Comparison of ENCODE assay signal across 9 cellular contexts in genomic region chr1:15951341-15952153, GRCh38. TPM values are rescaled to one million over a fixed set of nuclear protein-coding genes. Genes with fewer than 3 reads are reported as not detected.
DNase-seq lines count a peak whose midpoint lies in the region; ATAC-seq and TF ChIP-seq lines count a peak whose summit lies in the region.
"Had no signal": no experiment of that assay in that cellular context is flagged by ENCODE, and none has a peak within 500 bp of the region (broad histone marks: within the 10 kb centered on the region; RNA-seq: fewer than 3 reads in every experiment).

No MANE protein-coding gene starts in this region.

- no peak overlapping the region for H3K4me3 ChIP-seq in right atrium auricular region

- peaks cover 0 to 87% of the 10 kb centered on the region in 2 donors for H3K4me1 ChIP-seq in right atrium auricular region

- DNase-seq in LHCN-M2 (ENCODE audit: low read depth) (peak; percentile 79), right atrium auricular region (ENCODE audit: low spot score) (no peak), AG20443 (ENCODE audit: low spot score) (no peak), GOT3 (lab: John Stamatoyannopoulos, UW) (no peak), mucosa of gallbladder (ENCODE audit: low spot score) (no peak)
- DNase-seq in activated T-cell treated with anti-CD3 and anti-CD28 coated beads, Interleukin-2, amount 50 U/mL, for 1 hour = peak; percentile 50
- DNase-seq in stimulated activated CD8-positive, alpha-beta memory T cell treated with anti-CD3 and anti-CD28 coated beads, Interleukin-7, amount 100 ng/mL, for 24 hours (ENCODE audit: low read depth) = peak; percentile 32
- DNase-seq: NCI-H1436 treated with DMSO at 0.1 percent for 48 hours had no signal

- TF ChIP-seq CTCF in right atrium auricular region (IDR thresholded peaks at IDR 0.05) = no peak

- no peaks in the 10 kb centered on the region for H3K27me3 ChIP-seq in right atrium auricular region

- peaks cover 17% of the 10 kb centered on the region for H3K36me3 ChIP-seq in right atrium auricular region

- peak overlapping the region; percentile 90 to 96 for H3K27ac ChIP-seq in right atrium auricular region

- no peak for ATAC-seq in HG03460 (IDR thresholded peaks at IDR 0.05; ENCODE audit: unreplicated experiment)

- H3K9me3 ChIP-seq in right atrium auricular region = no peaks in the 10 kb centered on the region

RNA-seq across cellular contexts. Expression of gene ZBTB17, which starts 24.4 kb away (rescaled TPM):
- total RNA-seq in LHCN-M2 (2014; rRNA removed) (37.0 and 44.4 TPM in 2 replicates), right atrium auricular region (10 to 100 TPM; 14.8 to 27.5 TPM), mucosa of gallbladder (41.3 TPM)
- 26.2 TPM for polyA plus RNA-seq in LHCN-M2 (2012)

RNA-seq across cellular contexts. Expression of gene SRARP, which starts 52.5 kb away (rescaled TPM):
- total RNA-seq in LHCN-M2 (2014; rRNA removed) (not detected in 2 replicates), right atrium auricular region (under 1 TPM in 1 of 2 donors, not detected in 1; 0.31 TPM), mucosa of gallbladder (not detected)
- not detected for polyA plus RNA-seq in LHCN-M2 (2012)

Comparison
In these comparisons a context has a peak if more than half of its experiments do, and no peak if none do; other contexts are left out.
1. DNase-seq: peak in LHCN-M2 (single experiment), activated T-cell treated with anti-CD3 and anti-CD28 coated beads, Interleukin-2, amount 50 U/mL, for 1 hour (single experiment) and stimulated activated CD8-positive, alpha-beta memory T cell treated with anti-CD3 and anti-CD28 coated beads, Interleukin-7, amount 100 ng/mL, for 24 hours (single experiment); none in right atrium auricular region (single experiment), AG20443 (single experiment), GOT3 (single experiment) and mucosa of gallbladder (single experiment).